1 cellular context compared by ENCODE assay signal in the genomic region with DNA sequence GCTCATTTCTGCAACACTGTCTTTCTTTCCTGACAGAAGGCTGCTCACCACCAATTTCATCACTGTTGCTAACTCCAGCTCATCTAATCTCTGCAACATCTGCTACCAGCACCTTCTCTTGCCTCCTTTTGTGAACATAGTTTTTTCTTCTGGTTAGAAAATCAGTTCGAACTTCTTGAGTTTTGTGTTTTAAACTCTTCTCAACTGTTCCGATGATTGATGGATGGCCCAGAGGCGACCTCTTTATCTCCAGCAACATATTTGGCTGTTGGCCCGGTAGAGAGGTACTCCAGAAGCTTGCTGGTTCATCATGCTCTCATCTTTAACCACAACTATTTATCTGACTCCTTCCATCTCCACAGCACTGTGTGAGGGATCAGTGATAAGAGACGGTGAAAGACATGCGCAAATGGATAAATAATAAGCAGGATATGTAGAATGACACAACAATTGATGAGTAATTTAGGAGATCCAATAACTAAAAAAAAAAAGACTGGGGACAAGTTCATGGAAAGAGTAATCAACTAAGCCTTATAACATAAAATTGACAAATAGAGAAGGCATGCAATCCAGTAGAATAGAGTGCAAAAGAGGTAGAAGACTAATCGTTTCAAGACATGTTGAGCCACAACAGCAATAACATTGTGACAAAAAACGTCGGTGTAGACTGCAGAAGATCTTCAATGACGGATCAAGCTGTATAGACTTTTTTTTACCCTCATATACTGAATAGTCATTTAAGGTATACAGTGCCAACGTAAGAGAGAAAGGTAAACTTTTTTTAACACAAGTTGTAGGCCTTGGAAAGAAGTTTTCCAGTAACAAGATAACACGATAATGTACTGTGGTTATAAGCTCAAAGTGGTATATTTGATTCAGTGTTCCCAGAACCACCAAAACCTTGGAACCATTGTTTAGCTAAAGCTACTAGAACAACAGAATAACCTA.
TF ChIP-seq lines count a peak whose summit lies in the region.

No MANE protein-coding gene starts in this region.

TF ChIP-seq in K562, 482 proteins besides CTCF, POLR2A, EP300 and RAD21 (continued from another document):
- TF ChIP-seq, protein P1, sequence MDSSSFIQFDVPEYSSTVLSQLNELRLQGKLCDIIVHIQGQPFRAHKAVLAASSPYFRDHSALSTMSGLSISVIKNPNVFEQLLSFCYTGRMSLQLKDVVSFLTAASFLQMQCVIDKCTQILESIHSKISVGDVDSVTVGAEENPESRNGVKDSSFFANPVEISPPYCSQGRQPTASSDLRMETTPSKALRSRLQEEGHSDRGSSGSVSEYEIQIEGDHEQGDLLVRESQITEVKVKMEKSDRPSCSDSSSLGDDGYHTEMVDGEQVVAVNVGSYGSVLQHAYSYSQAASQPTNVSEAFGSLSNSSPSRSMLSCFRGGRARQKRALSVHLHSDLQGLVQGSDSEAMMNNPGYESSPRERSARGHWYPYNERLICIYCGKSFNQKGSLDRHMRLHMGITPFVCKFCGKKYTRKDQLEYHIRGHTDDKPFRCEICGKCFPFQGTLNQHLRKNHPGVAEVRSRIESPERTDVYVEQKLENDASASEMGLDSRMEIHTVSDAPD (CRISPR knock-in tag; IDR thresholded peaks at IDR 0.05) = no peak
TF ChIP-seq in K562: peak in this region for 227.
